Comparison of ENCODE assay signal across 34 cellular contexts in the genomic region with DNA sequence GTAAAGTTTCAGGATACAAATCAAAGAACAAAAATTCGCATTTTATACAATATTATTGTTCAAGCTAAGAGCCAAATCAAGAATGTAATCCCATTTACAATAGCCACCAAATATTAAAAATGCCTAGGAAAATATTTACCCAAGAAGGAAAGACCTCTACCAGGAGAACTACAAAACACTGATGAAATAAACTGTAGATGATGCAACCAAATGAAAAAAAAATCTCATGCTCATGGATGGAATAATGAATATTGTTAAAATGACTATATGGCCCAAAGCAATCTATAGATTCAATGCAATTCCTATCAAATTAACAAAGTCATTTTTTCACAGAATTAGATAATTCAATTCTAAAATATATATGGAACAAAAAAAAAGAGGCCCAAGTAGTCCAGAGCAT.
"Had no signal": no experiment of that assay in that cellular context is flagged by ENCODE, and none has a peak within 500 bp of the region (broad histone marks: within the 10 kb centered on the region; RNA-seq: fewer than 3 reads in every experiment).

No MANE protein-coding gene starts in this region.

- H3K36me3 ChIP-seq: adrenal gland, ascending aorta, brain microvascular endothelial cell, breast epithelium, cardiac muscle cell had no signal

- H3K4me1 ChIP-seq: adrenal gland, ascending aorta, body of pancreas, breast epithelium had no signal

- DNase-seq: activated effector memory CD4-positive, alpha-beta T cell treated with anti-CD3 and anti-CD28 coated beads, Interleukin-2, amount 50 U/mL, for 16 hours; activated effector memory CD4-positive, alpha-beta T cell treated with Interleukin-2 at 50 U/mL for 16 hours; activated gamma-delta T cell; activated gamma-delta T cell treated with Interleukin-2 at 50 U/mL for 16 hours; activated naive CD4-positive, alpha-beta T cell; activated naive CD4-positive, alpha-beta T cell treated with anti-CD3 and anti-CD28 coated beads for 36 hours; activated naive CD4-positive, alpha-beta T cell treated with anti-CD3 and anti-CD28 coated beads, Interleukin-2, amount 10 ng/mL, durations not matched to agents 7 days and 5 days; activated naive CD4-positive, alpha-beta T cell treated with anti-CD3 and anti-CD28 coated beads, Interleukin-2, amount 50 U/mL, for 16 hours; activated naive CD4-positive, alpha-beta T cell treated with Interleukin-2 at 50 U/mL for 16 hours; activated naive CD8-positive, alpha-beta T cell treated with anti-CD3 and anti-CD28 coated beads for 36 hours; activated naive CD8-positive, alpha-beta T cell treated with anti-CD3 and anti-CD28 coated beads, Interleukin-2, amount 10 ng/mL, durations not matched to agents 7 days and 5 days; activated naive CD8-positive, alpha-beta T cell treated with anti-CD3 and anti-CD28 coated beads, Interleukin-2, amount 50 U/mL, for 24 hours; activated T-cell treated with anti-CD3 and anti-CD28 coated beads, Interleukin-2, amount 50 U/mL, for 1 hour; activated T-cell treated with anti-CD3 and anti-CD28 coated beads, Interleukin-2, amount 50 U/mL, for 24 hours; activated T-cell treated with anti-CD3 and anti-CD28 coated beads, Interleukin-2, amount 50 U/mL, for 4 hours; activated T-cell treated with anti-CD3 and anti-CD28 coated beads, Interleukin-2, amount 50 U/mL, for 48 hours; activated T-cell treated with anti-CD3 and anti-CD28 coated beads, Interleukin-2, amount 50 U/mL, for 72 hours; adrenal gland; amniotic stem cell; amygdala; anterior cingulate cortex; aorta; body of pancreas; brain microvascular endothelial cell; caudate nucleus; central memory CD4-positive, alpha-beta T cell; cerebellar nuclear complex had no signal

- H3K9me3 ChIP-seq: adrenal gland, body of pancreas had no signal

- H3K27me3 ChIP-seq: adrenal gland, ascending aorta, body of pancreas, brain microvascular endothelial cell, breast epithelium, cardiac muscle cell had no signal

- H3K27ac ChIP-seq: adrenal gland, ascending aorta, body of pancreas, brain microvascular endothelial cell, breast epithelium, cardiac muscle cell had no signal

- ATAC-seq: activated naive CD4-positive, alpha-beta T cell treated with anti-CD3 and anti-CD28 coated beads, Interleukin-2, amount 50 U/mL, for 72 hours; activated naive CD8-positive, alpha-beta T cell treated with anti-CD3 and anti-CD28 coated beads, Interleukin-2, amount 50 U/mL, for 24 hours; activated T-cell treated with anti-CD3 and anti-CD28 coated beads, Interleukin-2, amount 50 U/mL, for 4 hours; activated T-cell treated with anti-CD3 and anti-CD28 coated beads, Interleukin-2, amount 50 U/mL, for 72 hours; activated T-helper 17 cell treated with anti-CD3 and anti-CD28 coated beads, Interleukin-2, amount 50 U/mL, for 72 hours; body of pancreas had no signal

- FAIRE-seq: astrocyte, bronchial epithelial cell had no signal

- H3K4me3 ChIP-seq: adrenal gland, ascending aorta, body of pancreas, breast epithelium, cardiac muscle cell had no signal
